ENCODE assay signal across 1 cellular context in the genomic region with DNA sequence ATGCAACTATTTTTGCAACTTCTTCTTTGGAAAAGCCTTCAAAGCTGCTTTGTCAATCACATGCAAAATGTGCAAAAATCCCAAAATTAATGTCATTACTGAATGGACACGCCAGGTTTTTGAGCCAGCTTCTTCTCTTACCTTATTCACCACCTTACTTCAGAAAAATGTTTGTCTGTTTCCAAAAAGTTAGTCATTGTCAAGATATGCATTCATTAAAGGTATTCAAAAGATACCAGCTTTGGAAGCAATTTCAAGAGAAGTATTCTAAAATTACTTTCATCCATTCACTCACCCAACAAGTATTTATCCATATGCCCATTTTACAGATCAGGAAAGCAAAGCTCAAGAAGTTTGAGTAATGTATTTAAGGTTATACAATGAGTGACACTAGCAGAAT.
TF ChIP-seq lines count a peak whose summit lies in the region.

No MANE protein-coding gene starts in this region.

TF ChIP-seq in HepG2, 621 proteins besides CTCF, POLR2A, EP300 and RAD21:
- TF ChIP-seq KLF12 (CRISPR knock-in tag; IDR thresholded peaks at IDR 0.05; ENCODE audit: borderline replicate concordance) = no peak
- TF ChIP-seq, protein P1, sequence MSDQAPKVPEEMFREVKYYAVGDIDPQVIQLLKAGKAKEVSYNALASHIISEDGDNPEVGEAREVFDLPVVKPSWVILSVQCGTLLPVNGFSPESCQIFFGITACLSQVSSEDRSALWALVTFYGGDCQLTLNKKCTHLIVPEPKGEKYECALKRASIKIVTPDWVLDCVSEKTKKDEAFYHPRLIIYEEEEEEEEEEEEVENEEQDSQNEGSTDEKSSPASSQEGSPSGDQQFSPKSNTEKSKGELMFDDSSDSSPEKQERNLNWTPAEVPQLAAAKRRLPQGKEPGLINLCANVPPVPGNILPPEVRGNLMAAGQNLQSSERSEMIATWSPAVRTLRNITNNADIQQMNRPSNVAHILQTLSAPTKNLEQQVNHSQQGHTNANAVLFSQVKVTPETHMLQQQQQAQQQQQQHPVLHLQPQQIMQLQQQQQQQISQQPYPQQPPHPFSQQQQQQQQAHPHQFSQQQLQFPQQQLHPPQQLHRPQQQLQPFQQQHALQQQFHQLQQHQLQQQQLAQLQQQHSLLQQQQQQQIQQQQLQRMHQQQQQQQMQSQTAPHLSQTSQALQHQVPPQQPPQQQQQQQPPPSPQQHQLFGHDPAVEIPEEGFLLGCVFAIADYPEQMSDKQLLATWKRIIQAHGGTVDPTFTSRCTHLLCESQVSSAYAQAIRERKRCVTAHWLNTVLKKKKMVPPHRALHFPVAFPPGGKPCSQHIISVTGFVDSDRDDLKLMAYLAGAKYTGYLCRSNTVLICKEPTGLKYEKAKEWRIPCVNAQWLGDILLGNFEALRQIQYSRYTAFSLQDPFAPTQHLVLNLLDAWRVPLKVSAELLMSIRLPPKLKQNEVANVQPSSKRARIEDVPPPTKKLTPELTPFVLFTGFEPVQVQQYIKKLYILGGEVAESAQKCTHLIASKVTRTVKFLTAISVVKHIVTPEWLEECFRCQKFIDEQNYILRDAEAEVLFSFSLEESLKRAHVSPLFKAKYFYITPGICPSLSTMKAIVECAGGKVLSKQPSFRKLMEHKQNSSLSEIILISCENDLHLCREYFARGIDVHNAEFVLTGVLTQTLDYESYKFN (CRISPR knock-in tag; conservative IDR thresholded peaks at IDR 0.05) = 0 out of 2 replicates have a peak, but pooled peaks have one; percentile 6
- peak; percentile 57 for TF ChIP-seq ZNF629 (CRISPR knock-in tag; conservative IDR thresholded peaks at IDR 0.05)
- TF ChIP-seq ZSCAN22 (CRISPR knock-in tag; IDR thresholded peaks at IDR 0.05) = no peak
- no peak for TF ChIP-seq NFYC (CRISPR knock-in tag; IDR thresholded peaks at IDR 0.05)
- TF ChIP-seq MTF2 (CRISPR knock-in tag; IDR thresholded peaks at IDR 0.05; ENCODE audit: borderline replicate concordance) = no peak
TF ChIP-seq in HepG2: peak in this region for 2.
